ENCODE assay signal across 8 cellular contexts in genomic region chr7:103480771-103481170, GRCh38. TPM values are rescaled to one million over a fixed set of nuclear protein-coding genes. Genes with fewer than 3 reads are reported as not detected.
"Had no signal": no experiment of that assay in that cellular context is flagged by ENCODE, and none has a peak within 500 bp of the region (broad histone marks: within the 10 kb centered on the region; RNA-seq: fewer than 3 reads in every experiment).

No MANE protein-coding gene starts in this region.

- H3K4me2 ChIP-seq: GM23338 had no signal

- H3K9ac ChIP-seq: GM23248 had no signal

- H3K27ac ChIP-seq: GM23248 had no signal

- H2AFZ ChIP-seq: GM23248, GM23338 had no signal

- DNase-seq: GM23248, GOT3, H7, H9, HCEC 1CT, HFFc6 had no signal

- H3K36me3 ChIP-seq: HAP-1 had no signal

- H3K9me3 ChIP-seq: HAP-1 had no signal

- H3K4me1 ChIP-seq: HAP-1 had no signal

- H3K4me3 ChIP-seq: GM23248, GM23338, HAP-1 had no signal

RNA-seq across cellular contexts. Expression of gene SLC26A5, which starts 34.8 kb away (rescaled TPM):
- polyA plus RNA-seq: GM23248 had no signal
